In genomic region chr7:102992820-102993531, GRCh38 we compare ENCODE assay signal across 10 cellular contexts.
DNase-seq lines count a peak whose midpoint lies in the region; ATAC-seq and TF ChIP-seq lines count a peak whose summit lies in the region.
"Had no signal": no experiment of that assay in that cellular context is flagged by ENCODE, and none has a peak within 500 bp of the region (broad histone marks: within the 10 kb centered on the region; RNA-seq: fewer than 3 reads in every experiment).

No MANE protein-coding gene starts in this region.

- H3K9me3 ChIP-seq in muscle layer of duodenum (ENCODE audit: control insufficient read depth in 1 of 2, low read length in 2 of 2), result no peaks in the 10 kb centered on the region

- peak; percentile 42 for DNase-seq in AG09309 (ENCODE audit: low read depth)
- peak; percentile 29 for DNase-seq in MV-4-11 (lab: John Stamatoyannopoulos, UW)
- peak; percentile 69 to 99 for DNase-seq in dermis microvascular lymphatic vessel endothelial cell (ENCODE audit: low read depth in 2 of 2)
- no peak for DNase-seq in stimulated activated naive CD4-positive, alpha-beta T cell (lab: John Stamatoyannopoulos, UW)
- no peak for DNase-seq in NCI-H1694 (lab: John Stamatoyannopoulos, UW)
- DNase-seq: activated naive CD8-positive, alpha-beta T cell treated with anti-CD3 and anti-CD28 coated beads, Interleukin-2, amount 10 ng/mL, durations not matched to agents 7 days and 5 days; DMS79 had no signal

- TF ChIP-seq CTCF in AG09309 (IDR thresholded peaks at IDR 0.05; ENCODE audit: control insufficient read depth, insufficient read depth, low read depth, low read length, missing control alignments), result no peak

- no peak overlapping the region for H3K4me3 ChIP-seq in AG09309 (ENCODE audit: control insufficient read depth, low read depth, low read length)
- H3K4me3 ChIP-seq in muscle layer of duodenum (ENCODE audit: low read depth in 1 of 2, low read length in 2 of 2), result no peak overlapping the region

- no peaks in the 10 kb centered on the region for H3K27me3 ChIP-seq in muscle layer of duodenum (ENCODE audit: low read depth, low read length)

- H3K4me1 ChIP-seq in muscle layer of duodenum (ENCODE audit: control insufficient read depth in 1 of 2, insufficient read depth in 2 of 2, low read length in 2 of 2), result peaks cover 3 to 9% of the 10 kb centered on the region in 2 donors

- no peaks in the 10 kb centered on the region for H3K36me3 ChIP-seq in muscle layer of duodenum (ENCODE audit: control insufficient read depth in 1 of 2, insufficient read depth in 2 of 2, low read length in 2 of 2)

- no peak for ATAC-seq in HG02884 (IDR thresholded peaks at IDR 0.05; ENCODE audit: unreplicated experiment)
- ATAC-seq in GM18870 (IDR thresholded peaks at IDR 0.05; ENCODE audit: unreplicated experiment), result no peak

- H3K27ac ChIP-seq in muscle layer of duodenum (ENCODE audit: low read length), result peak overlapping the region; percentile 24

Comparison
In these comparisons a context has a peak if more than half of its experiments do, and no peak if none do; other contexts are left out.
1. DNase-seq: peak in AG09309 (single experiment), MV-4-11 (single experiment) and dermis microvascular lymphatic vessel endothelial cell (2 of 2); none in stimulated activated naive CD4-positive, alpha-beta T cell (0 of 6) and NCI-H1694 (single experiment).